ENCODE assay signal across 8 cellular contexts in genomic region chr2:129877795-129878775, GRCh38.
A peak's percentile ranks its signal among the peaks of the same experiment; 100 is the strongest.
DNase-seq lines count a peak whose midpoint lies in the region; ATAC-seq and TF ChIP-seq lines count a peak whose summit lies in the region.

No MANE protein-coding gene starts in this region.

- H3K36me3 Mint-ChIP-seq in activated T-cell treated with anti-CD3 and anti-CD28 coated beads, Interleukin-2, amount 50 U/mL, for 72 hours (ENCODE audit: insufficient read depth in 2 of 2): no peaks in the 10 kb centered on the region
- no peaks in the 10 kb centered on the region for H3K36me3 Mint-ChIP-seq in glutamatergic neuron (ENCODE audit: unreplicated experiment)

- no peak for DNase-seq in BE2C
- no peak for DNase-seq in activated T-cell treated with anti-CD3 and anti-CD28 coated beads, Interleukin-2, amount 50 U/mL, for 72 hours
- DNase-seq in glutamatergic neuron: peak; percentile 58
- DNase-seq in occipital lobe (lab: John Stamatoyannopoulos, UW): peak; percentile 80
- no peak for DNase-seq in activated CD4-positive, alpha-beta T cell treated with anti-CD3 and anti-CD28 coated beads, Interleukin-2, amount 50 U/mL, for 1 hour

- H3K36me3 ChIP-seq in BE2C (no peaks in the 10 kb centered on the region), HUES64 (ENCODE audit: insufficient read depth, low read length) (no peaks in the 10 kb centered on the region)

- 57% methylated on average over 46 of the region's 50 CpGs for WGBS in HUES64

- 0 out of 2 replicates have a peak overlapping the region, but pooled peaks have one; percentile 31 for H3K9ac ChIP-seq in HUES64 (ENCODE audit: low read depth, low read length)

- no peaks in the 10 kb centered on the region for H3K4me1 ChIP-seq in BE2C
- H3K4me1 ChIP-seq in HUES64 (ENCODE audit: insufficient read depth, low read length): peaks cover 8% of the 10 kb centered on the region; the same call in 1 of the 2 replicates

- peaks cover 1 to 2% of the 10 kb centered on the region in 2 donors for H3K9me3 Mint-ChIP-seq in activated T-cell treated with anti-CD3 and anti-CD28 coated beads, Interleukin-2, amount 50 U/mL, for 72 hours
- peaks cover 7% of the 10 kb centered on the region for H3K9me3 Mint-ChIP-seq in glutamatergic neuron (ENCODE audit: unreplicated experiment)

- TF ChIP-seq CTCF in BE2C (IDR thresholded peaks at IDR 0.05; ENCODE audit: low read depth, low read length): no peak
- TF ChIP-seq CTCF in glutamatergic neuron (IDR thresholded peaks at IDR 0.05; ENCODE audit: partially characterized antibody, unreplicated experiment): no peak

- H3K27me3 Mint-ChIP-seq in activated T-cell treated with anti-CD3 and anti-CD28 coated beads, Interleukin-2, amount 50 U/mL, for 72 hours (ENCODE audit: low read depth): no peaks in the 10 kb centered on the region
- H3K27me3 Mint-ChIP-seq in glutamatergic neuron (ENCODE audit: unreplicated experiment): peaks cover 9% of the 10 kb centered on the region

- ATAC-seq in GM19023 (IDR thresholded peaks at IDR 0.05; ENCODE audit: unreplicated experiment): peak; percentile 42
- ATAC-seq in activated T-cell treated with anti-CD3 and anti-CD28 coated beads, Interleukin-2, amount 50 U/mL, for 72 hours (replicated peaks in 1 of 2): peak; percentile 28 to 35
- ATAC-seq in HG03108 (IDR thresholded peaks at IDR 0.05; ENCODE audit: unreplicated experiment): no peak

- H3K27me3 ChIP-seq in BE2C: no peaks in the 10 kb centered on the region
- no peaks in the 10 kb centered on the region for H3K27me3 ChIP-seq in HUES64 (ENCODE audit: insufficient read depth, low read length)

- H3K4me3 Mint-ChIP-seq in activated T-cell treated with anti-CD3 and anti-CD28 coated beads, Interleukin-2, amount 50 U/mL, for 72 hours: peak overlapping the region; percentile 57 to 65
- H3K4me3 Mint-ChIP-seq in glutamatergic neuron (ENCODE audit: unreplicated experiment): peak overlapping the region; percentile 84

- peak overlapping the region; percentile 54 for H3K4me3 ChIP-seq in BE2C (ENCODE audit: low read depth, low read length)
- H3K4me3 ChIP-seq in HUES64 (ENCODE audit: low read length): peak overlapping the region; percentile 73

- no peak overlapping the region for H3K27ac ChIP-seq in HUES64 (ENCODE audit: low read depth, low read length)

- no peaks in the 10 kb centered on the region for H3K9me3 ChIP-seq in BE2C
- H3K9me3 ChIP-seq in HUES64 (ENCODE audit: insufficient read depth, low read depth, low read length): no peaks in the 10 kb centered on the region

- H3K4me1 Mint-ChIP-seq in activated T-cell treated with anti-CD3 and anti-CD28 coated beads, Interleukin-2, amount 50 U/mL, for 72 hours (ENCODE audit: low read depth): peaks cover 9% of the 10 kb centered on the region
- peaks cover 6% of the 10 kb centered on the region for H3K4me1 Mint-ChIP-seq in glutamatergic neuron (ENCODE audit: low read depth, unreplicated experiment)

- H3K27ac Mint-ChIP-seq in activated T-cell treated with anti-CD3 and anti-CD28 coated beads, Interleukin-2, amount 50 U/mL, for 72 hours: no peak overlapping the region
- H3K27ac Mint-ChIP-seq in glutamatergic neuron (ENCODE audit: unreplicated experiment): peak overlapping the region; percentile 78

Comparison
In these comparisons a context has a peak if more than half of its experiments do, and no peak if none do; other contexts are left out.
1. DNase-seq: peak in glutamatergic neuron (single experiment) and occipital lobe (single experiment); none in BE2C (single experiment), activated T-cell treated with anti-CD3 and anti-CD28 coated beads, Interleukin-2, amount 50 U/mL, for 72 hours (0 of 2) and activated CD4-positive, alpha-beta T cell treated with anti-CD3 and anti-CD28 coated beads, Interleukin-2, amount 50 U/mL, for 1 hour (single experiment).